Comparison of ENCODE assay signal across 10 cellular contexts in genomic region chr3:155553800-155554199, GRCh38.
DNase-seq lines count a peak whose midpoint lies in the region; ATAC-seq, FAIRE-seq and TF ChIP-seq lines count a peak whose summit lies in the region.
"Had no signal": no experiment of that assay in that cellular context is flagged by ENCODE, and none has a peak within 500 bp of the region (broad histone marks: within the 10 kb centered on the region; RNA-seq: fewer than 3 reads in every experiment).

No MANE protein-coding gene starts in this region.

- H3K36me3 Mint-ChIP-seq in activated CD8-positive, alpha-beta T cell treated with anti-CD3 and anti-CD28 coated beads for 36 hours (ENCODE audit: low read depth): peaks cover 3% of the 10 kb centered on the region

- POLR2A ChIA-PET in A549 (lab: Yijun Ruan, JAX): no interaction called here
- POLR2A ChIA-PET in activated CD8-positive, alpha-beta T cell treated with anti-CD3 and anti-CD28 coated beads for 36 hours (lab: Charles Lee): no interaction called here
- POLR2A ChIA-PET in SK-N-SH (lab: Yijun Ruan, JAX): no interaction called here

- no peaks in the 10 kb centered on the region for H3K27me3 ChIP-seq in SK-N-SH (ENCODE audit: insufficient read depth)
- H3K27me3 ChIP-seq: BE2C had no signal

- no peaks in the 10 kb centered on the region for H4K20me1 ChIP-seq in SK-N-SH (ENCODE audit: insufficient read depth)

- no peak overlapping the region for H3K9ac ChIP-seq in SK-N-SH

- H3K9me3 ChIP-seq in A549: no peaks in the 10 kb centered on the region
- no peaks in the 10 kb centered on the region for H3K9me3 ChIP-seq in SK-N-SH
- H3K9me3 ChIP-seq: BE2C had no signal

- CTCF ChIA-PET in A549 (lab: Yijun Ruan, JAX): interaction anchor here (1.0 kb wide), 1 partner anchor 171 kb away, joined by 3 read pairs; no protein-coding TSS in a partner anchor
- CTCF ChIA-PET in activated CD8-positive, alpha-beta T cell treated with anti-CD3 and anti-CD28 coated beads for 36 hours (lab: Charles Lee): no interaction called here
- CTCF ChIA-PET in SK-N-SH (lab: Yijun Ruan, JAX): interaction anchor here (0.6 kb wide), 1 partner anchor 15 kb away, joined by 3 read pairs; no protein-coding TSS in a partner anchor

- intact Hi-C loops in activated CD8-positive, alpha-beta T cell treated with anti-CD3 and anti-CD28 coated beads for 36 hours (cut with micrococcal nuclease): no loop called here

- H3K4me2 ChIP-seq in A549: no peak overlapping the region
- H3K4me2 ChIP-seq in SK-N-SH: no peak overlapping the region

- peaks cover 49% of the 10 kb centered on the region for H3K4me1 ChIP-seq in A549
- peaks cover 0 to 4% of the 10 kb centered on the region in 2 experiments; a peak in 1 of 4 replicates for H3K4me1 ChIP-seq in SK-N-SH (ENCODE audit: control insufficient read depth in 1 of 2, insufficient read depth in 2 of 2, low read depth in 1 of 2, low read length in 1 of 2)
- H3K4me1 ChIP-seq: BE2C had no signal

- TF ChIP-seq EP300 in A549 (IDR thresholded peaks at IDR 0.05) (no peak), SK-N-SH (IDR thresholded peaks at IDR 0.05; ENCODE audit: borderline replicate concordance in 1 of 2, low read depth in 1 of 2, low read length in 1 of 2) (no peak)

- H3K27me3 Mint-ChIP-seq in activated CD8-positive, alpha-beta T cell treated with anti-CD3 and anti-CD28 coated beads for 36 hours: no peaks in the 10 kb centered on the region

- H3F3A ChIP-seq in SK-N-SH (replicated peaks; ENCODE audit: insufficient read depth): no peaks in the 10 kb centered on the region

- 64% methylated on average over 4 of the region's 4 CpGs for WGBS in A549 (ENCODE audit: missing lambda C conversion rate)
- 46% methylated on average over 4 of the region's 4 CpGs for WGBS in SK-N-SH (ENCODE audit: low lambda C conversion rate)

- no peak for TF ChIP-seq POLR2A in A549 (IDR thresholded peaks at IDR 0.05; ENCODE audit: low read length)

- no peak overlapping the region for H2AFZ ChIP-seq in SK-N-SH (ENCODE audit: low read depth)

- H3K4me3 Mint-ChIP-seq in activated CD8-positive, alpha-beta T cell treated with anti-CD3 and anti-CD28 coated beads for 36 hours: no peak overlapping the region

- H3K79me2 ChIP-seq in SK-N-SH (ENCODE audit: insufficient read depth): no peaks in the 10 kb centered on the region

- ATAC-seq in A549 (no peak), GM18858 (IDR thresholded peaks at IDR 0.05; ENCODE audit: unreplicated experiment) (peak; percentile 24), HG03108 (IDR thresholded peaks at IDR 0.05; ENCODE audit: unreplicated experiment) (peak; percentile 33), GM19397 (IDR thresholded peaks at IDR 0.05; ENCODE audit: unreplicated experiment) (no peak)
- peak; percentile 86 for ATAC-seq in activated CD8-positive, alpha-beta T cell treated with anti-CD3 and anti-CD28 coated beads for 36 hours

- no peaks in the 10 kb centered on the region for H3K9me2 ChIP-seq in SK-N-SH

- no peaks in the 10 kb centered on the region for H3K9me3 Mint-ChIP-seq in activated CD8-positive, alpha-beta T cell treated with anti-CD3 and anti-CD28 coated beads for 36 hours

- DNase-seq in A549 (ENCODE audit: low read depth in 1 of 2, low spot score in 1 of 2) (no peak), NCI-H2081 (lab: John Stamatoyannopoulos, UW) (no peak), NCI-H510A (lab: John Stamatoyannopoulos, UW) (no peak), SK-N-SH (no peak)
- DNase-seq in activated CD8-positive, alpha-beta T cell treated with anti-CD3 and anti-CD28 coated beads for 36 hours: peak; percentile 57
- DNase-seq: BE2C, Right ventricle myocardium superior had no signal

- no peak for FAIRE-seq in A549 (lab: Jason Lieb, UNC)

- TF ChIP-seq RAD21 in A549 (conservative IDR thresholded peaks at IDR 0.05 in 1 of 2, IDR thresholded peaks at IDR 0.05 in 1 of 2): no peak
- no peak for TF ChIP-seq RAD21 in SK-N-SH (IDR thresholded peaks at IDR 0.05; ENCODE audit: low read length)

- peaks cover 36% of the 10 kb centered on the region for H3K4me1 Mint-ChIP-seq in activated CD8-positive, alpha-beta T cell treated with anti-CD3 and anti-CD28 coated beads for 36 hours (ENCODE audit: low read depth)

- H3K27ac ChIP-seq in A549 (peak overlapping the region; percentile 77 to 78; a peak in 5 of 6 replicates), SK-N-SH (ENCODE audit: low read depth in 2 of 2, low read length in 1 of 2) (no peak overlapping the region)

- TF ChIP-seq CTCF in A549 (IDR thresholded peaks at IDR 0.05) (no peak), SK-N-SH (IDR thresholded peaks at IDR 0.05) (no peak)
- TF ChIP-seq CTCF in activated CD8-positive, alpha-beta T cell treated with anti-CD3 and anti-CD28 coated beads for 36 hours (IDR thresholded peaks at IDR 0.05): no peak

- no peak overlapping the region for H3K4me3 ChIP-seq in A549
- no peak overlapping the region for H3K4me3 ChIP-seq in SK-N-SH (ENCODE audit: low read depth in 2 of 2, low read length in 1 of 2)

- H3K36me3 ChIP-seq in SK-N-SH (replicated peaks in 1 of 2; ENCODE audit: control insufficient read depth in 1 of 2, insufficient read depth in 2 of 2, low read length in 1 of 2): no peaks in the 10 kb centered on the region
- H3K36me3 ChIP-seq: BE2C had no signal

- H3K27ac Mint-ChIP-seq in activated CD8-positive, alpha-beta T cell treated with anti-CD3 and anti-CD28 coated beads for 36 hours: peak overlapping the region; percentile 62

TF ChIP-seq in A549, 52 proteins besides CTCF, POLR2A, EP300 and RAD21:
- no peak for TF ChIP-seq SMC3 (IDR thresholded peaks at IDR 0.05)
- no peak for TF ChIP-seq MYC (IDR thresholded peaks at IDR 0.05; ENCODE audit: borderline replicate concordance, low read length)
- no peak for TF ChIP-seq HEYL (CRISPR knock-in tag; IDR thresholded peaks at IDR 0.05)
- TF ChIP-seq E2F6 (IDR thresholded peaks at IDR 0.05; ENCODE audit: borderline replicate concordance, low read depth): no peak
- no peak for TF ChIP-seq USF2 (IDR thresholded peaks at IDR 0.05)
- no peak for TF ChIP-seq ZNF302 (CRISPR knock-in tag; IDR thresholded peaks at IDR 0.05)
- TF ChIP-seq HOXB5 (CRISPR knock-in tag; IDR thresholded peaks at IDR 0.05): no peak
- no peak for TF ChIP-seq EHMT2 (IDR thresholded peaks at IDR 0.05; ENCODE audit: low read depth)
- TF ChIP-seq CHD4 (IDR thresholded peaks at IDR 0.05; ENCODE audit: borderline replicate concordance): no peak

TF ChIP-seq in SK-N-SH, 30 proteins besides CTCF, POLR2A, EP300 and RAD21:
- TF ChIP-seq YY1 (IDR thresholded peaks at IDR 0.05; ENCODE audit: low read depth) (no peak), ELF1 (IDR thresholded peaks at IDR 0.05) (no peak), SIN3A (IDR thresholded peaks at IDR 0.05; ENCODE audit: borderline replicate concordance, low read depth, low read length) (no peak), EZH2phosphoT487 (IDR thresholded peaks at IDR 0.05; ENCODE audit: borderline replicate concordance, low read depth) (no peak), USF2 (IDR thresholded peaks at IDR 0.05; ENCODE audit: borderline replicate concordance, low read depth, low read length) (no peak), NFIC (IDR thresholded peaks at IDR 0.05; ENCODE audit: borderline replicate concordance) (no peak), RCOR1 (IDR thresholded peaks at IDR 0.05; ENCODE audit: low read length) (no peak), GABPA (IDR thresholded peaks at IDR 0.05; ENCODE audit: low read depth) (no peak), SMC3 (IDR thresholded peaks at IDR 0.05; ENCODE audit: low read depth, low read length) (no peak), RXRA (IDR thresholded peaks at IDR 0.05; ENCODE audit: borderline replicate concordance, low read depth) (no peak)
- TF ChIP-seq, protein P1, sequence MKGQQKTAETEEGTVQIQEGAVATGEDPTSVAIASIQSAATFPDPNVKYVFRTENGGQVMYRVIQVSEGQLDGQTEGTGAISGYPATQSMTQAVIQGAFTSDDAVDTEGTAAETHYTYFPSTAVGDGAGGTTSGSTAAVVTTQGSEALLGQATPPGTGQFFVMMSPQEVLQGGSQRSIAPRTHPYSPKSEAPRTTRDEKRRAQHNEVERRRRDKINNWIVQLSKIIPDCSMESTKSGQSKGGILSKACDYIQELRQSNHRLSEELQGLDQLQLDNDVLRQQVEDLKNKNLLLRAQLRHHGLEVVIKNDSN (IDR thresholded peaks at IDR 0.05; ENCODE audit: borderline replicate concordance, low read depth): no peak
- TF ChIP-seq, protein P2, sequence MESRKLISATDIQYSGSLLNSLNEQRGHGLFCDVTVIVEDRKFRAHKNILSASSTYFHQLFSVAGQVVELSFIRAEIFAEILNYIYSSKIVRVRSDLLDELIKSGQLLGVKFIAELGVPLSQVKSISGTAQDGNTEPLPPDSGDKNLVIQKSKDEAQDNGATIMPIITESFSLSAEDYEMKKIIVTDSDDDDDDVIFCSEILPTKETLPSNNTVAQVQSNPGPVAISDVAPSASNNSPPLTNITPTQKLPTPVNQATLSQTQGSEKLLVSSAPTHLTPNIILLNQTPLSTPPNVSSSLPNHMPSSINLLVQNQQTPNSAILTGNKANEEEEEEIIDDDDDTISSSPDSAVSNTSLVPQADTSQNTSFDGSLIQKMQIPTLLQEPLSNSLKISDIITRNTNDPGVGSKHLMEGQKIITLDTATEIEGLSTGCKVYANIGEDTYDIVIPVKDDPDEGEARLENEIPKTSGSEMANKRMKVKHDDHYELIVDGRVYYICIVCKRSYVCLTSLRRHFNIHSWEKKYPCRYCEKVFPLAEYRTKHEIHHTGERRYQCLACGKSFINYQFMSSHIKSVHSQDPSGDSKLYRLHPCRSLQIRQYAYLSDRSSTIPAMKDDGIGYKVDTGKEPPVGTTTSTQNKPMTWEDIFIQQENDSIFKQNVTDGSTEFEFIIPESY (IDR thresholded peaks at IDR 0.05; ENCODE audit: borderline replicate concordance, low read depth): no peak

Comparison
In these comparisons a context has a peak if more than half of its experiments do, and no peak if none do; other contexts are left out.
1. ATAC-seq: peak in GM18858 (single experiment), HG03108 (single experiment) and activated CD8-positive, alpha-beta T cell treated with anti-CD3 and anti-CD28 coated beads for 36 hours (single experiment); none in A549 (0 of 2) and GM19397 (single experiment).
2. H3K27ac ChIP-seq: peak in A549 (2 of 2); none in SK-N-SH (0 of 2).